ENCODE assay signal across 22 cellular contexts in genomic region chr19:1924320-1924961, GRCh38. TPM values are rescaled to one million over a fixed set of nuclear protein-coding genes. Genes with fewer than 3 reads are reported as not detected.
A peak's percentile ranks its signal among the peaks of the same experiment; 100 is the strongest.
DNase-seq lines count a peak whose midpoint lies in the region; ATAC-seq, FAIRE-seq and TF ChIP-seq lines count a peak whose summit lies in the region.
"Had no signal": no experiment of that assay in that cellular context is flagged by ENCODE, and none has a peak within 500 bp of the region (broad histone marks: within the 10 kb centered on the region; RNA-seq: fewer than 3 reads in every experiment).

No MANE protein-coding gene starts in this region.

- H3K4me2 ChIP-seq in HepG2 (ENCODE audit: low read depth, low read length) (no peak overlapping the region), MM.1S (ENCODE audit: low read depth, low read length) (no peak overlapping the region), osteoblast (ENCODE audit: insufficient read depth, low read length) (no peak overlapping the region)

- peaks cover 17 to 23% of the 10 kb centered on the region in 2 experiments; a peak in 4 of 5 replicates for H3K36me3 ChIP-seq in HepG2 (replicated peaks in 1 of 2; ENCODE audit: control insufficient read depth in 1 of 2, insufficient read depth in 2 of 2, low read length in 2 of 2)
- peaks cover 0 to 28% (median 7%) of the 10 kb centered on the region in 4 donors for H3K36me3 ChIP-seq in right lobe of liver
- H3K36me3 ChIP-seq in MM.1S (replicated peaks; ENCODE audit: insufficient read depth, low read length): no peaks in the 10 kb centered on the region
- H3K36me3 ChIP-seq in osteoblast (ENCODE audit: insufficient read depth, low read length): peaks cover 37% of the 10 kb centered on the region

- no peak for FAIRE-seq in HepG2 (lab: Jason Lieb, UNC)
- FAIRE-seq: A204.1, D721Med, G401.6, GM12891, H54 had no signal

- H3K4me1 Mint-ChIP-seq in dendritic cell treated with granulocyte-macrophage colony-stimulating factor and Interleukin-4, amounts not matched to agents 40 ng/mL and 50 ng/mL, for 4 days (ENCODE audit: low read depth): peaks cover 36% of the 10 kb centered on the region
- H3K4me1 Mint-ChIP-seq in CD4-positive, alpha-beta T cell (ENCODE audit: low read depth): peaks cover 18% of the 10 kb centered on the region
- H3K4me1 Mint-ChIP-seq in immature natural killer cell: peaks cover 10 to 20% of the 10 kb centered on the region in 2 donors

- H2AFZ ChIP-seq in HepG2 (ENCODE audit: low read length) (no peak overlapping the region), MM.1S (ENCODE audit: low read length) (no peak overlapping the region), osteoblast (ENCODE audit: low read length) (no peak overlapping the region)

- DNase-seq in HepG2 (ENCODE audit: low spot score): no peak
- DNase-seq in right lobe of liver: no peak
- no peak for DNase-seq in MM.1S
- peak; percentile 50 for DNase-seq in osteoblast (ENCODE audit: insufficient read length, low spot score, missing footprints)
- no peak for DNase-seq in CD4-positive, alpha-beta T cell
- no peak for DNase-seq in immature natural killer cell
- no peak for DNase-seq in GM13976 (ENCODE audit: low spot score)
- DNase-seq: CD8-positive, alpha-beta T cell; COR-L47; DMS153; DMS79 treated with DMSO at 0.1 percent for 48 hours; EL; IMR-90; KBM-7 had no signal

- H3K4me3 ChIP-seq in HepG2 (replicated peaks in 1 of 3; ENCODE audit: insufficient read depth in 1 of 3, low read depth in 2 of 3, low read length in 3 of 3) (no peak overlapping the region), right lobe of liver (no peak overlapping the region), MM.1S (ENCODE audit: low read length) (no peak overlapping the region), osteoblast (ENCODE audit: insufficient read depth, low read length) (no peak overlapping the region)
- H3K4me3 ChIP-seq: BLaER1 treated with 17β-estradiol and CSF1 and Interleukin-3, amounts not matched to agents 10 nM and 100 nM had no signal

- CTCF ChIA-PET in HepG2 (lab: Yijun Ruan, JAX; ENCODE audit: low intra/inter-chr PET ratio, low total read pairs): no interaction called here
- CTCF ChIA-PET in CD4-positive, alpha-beta T cell (lab: Charles Lee): no interaction called here

- peak overlapping the region; percentile 87 for H3K27ac Mint-ChIP-seq in dendritic cell treated with granulocyte-macrophage colony-stimulating factor and Interleukin-4, amounts not matched to agents 40 ng/mL and 50 ng/mL, for 4 days
- no peak overlapping the region for H3K27ac Mint-ChIP-seq in CD4-positive, alpha-beta T cell
- H3K27ac Mint-ChIP-seq in immature natural killer cell: no peak overlapping the region
- H3K27ac Mint-ChIP-seq: CD8-positive, alpha-beta T cell had no signal

- TF ChIP-seq POLR2A in HepG2 (IDR thresholded peaks at IDR 0.05; ENCODE audit: insufficient read depth in 1 of 2, low read depth in 2 of 2, low read length in 2 of 2) (no peak), right lobe of liver (IDR thresholded peaks at IDR 0.05) (no peak)

- H4K20me1 ChIP-seq in HepG2 (ENCODE audit: insufficient read depth, low read length) (no peaks in the 10 kb centered on the region), MM.1S (ENCODE audit: insufficient read depth, low read length) (no peaks in the 10 kb centered on the region), osteoblast (ENCODE audit: insufficient read depth, low read length) (no peaks in the 10 kb centered on the region)

- no peak for TF ChIP-seq EP300 in HepG2 (IDR thresholded peaks at IDR 0.05; ENCODE audit: low read depth in 2 of 2, low read length in 2 of 2)
- TF ChIP-seq EP300 in HepG2 (CRISPR knock-in tag; IDR thresholded peaks at IDR 0.05; ENCODE audit: borderline replicate concordance): no peak

- H3K9me3 ChIP-seq in HepG2 (ENCODE audit: low read length) (no peaks in the 10 kb centered on the region), right lobe of liver (no peaks in the 10 kb centered on the region), MM.1S (replicated peaks; ENCODE audit: insufficient read depth, low read length) (no peaks in the 10 kb centered on the region), osteoblast (ENCODE audit: low read depth, low read length) (no peaks in the 10 kb centered on the region)
- no peaks in the 10 kb centered on the region for H3K9me3 ChIP-seq in CD4-positive, alpha-beta T cell (ENCODE audit: control insufficient read depth, low read length)
- H3K9me3 ChIP-seq: BLaER1 treated with 17β-estradiol and CSF1 and Interleukin-3, amounts not matched to agents 10 nM and 100 nM had no signal

- H3K27me3 Mint-ChIP-seq in dendritic cell treated with granulocyte-macrophage colony-stimulating factor and Interleukin-4, amounts not matched to agents 40 ng/mL and 50 ng/mL, for 4 days: no peaks in the 10 kb centered on the region
- H3K27me3 Mint-ChIP-seq in CD4-positive, alpha-beta T cell: no peaks in the 10 kb centered on the region
- peaks cover 3 to 6% (median 6%) of the 10 kb centered on the region in 3 donors for H3K27me3 Mint-ChIP-seq in immature natural killer cell (ENCODE audit: low read depth in 3 of 3)

- H3K4me1 ChIP-seq in HepG2 (ENCODE audit: insufficient read depth, low read length) (no peaks in the 10 kb centered on the region), right lobe of liver (peaks cover 0 to under 1% (median 0%) of the 10 kb centered on the region in 4 donors), MM.1S (ENCODE audit: low read length) (peaks cover 15% of the 10 kb centered on the region), osteoblast (ENCODE audit: insufficient read depth, low read length) (peaks cover under 1% of the 10 kb centered on the region)

- no peak for TF ChIP-seq RAD21 in HepG2 (CRISPR knock-in tag; IDR thresholded peaks at IDR 0.05)

- H3K79me2 ChIP-seq in HepG2 (ENCODE audit: insufficient read depth, low read length) (no peaks in the 10 kb centered on the region), MM.1S (ENCODE audit: low read length) (peaks cover 5% of the 10 kb centered on the region; the same call in 1 of the 2 replicates), osteoblast (ENCODE audit: insufficient read depth, low read length) (no peaks in the 10 kb centered on the region)

- H3K27me3 ChIP-seq in HepG2 (ENCODE audit: control insufficient read depth in 1 of 2, insufficient read depth in 2 of 2, low read length in 2 of 2) (no peaks in the 10 kb centered on the region), right lobe of liver (no peaks in the 10 kb centered on the region), MM.1S (replicated peaks; ENCODE audit: insufficient read depth, low read length) (no peaks in the 10 kb centered on the region), osteoblast (ENCODE audit: insufficient read depth, low read length) (no peaks in the 10 kb centered on the region)
- no peaks in the 10 kb centered on the region for H3K27me3 ChIP-seq in CD4-positive, alpha-beta T cell (ENCODE audit: control insufficient read depth, insufficient read depth, low read length)

- no peaks in the 10 kb centered on the region for H3K9me2 ChIP-seq in MM.1S (replicated peaks; ENCODE audit: insufficient read depth, low read length)

- TF ChIP-seq CTCF in HepG2 (CRISPR knock-in tag; IDR thresholded peaks at IDR 0.05) (no peak), right lobe of liver (IDR thresholded peaks at IDR 0.05) (no peak), MM.1S (IDR thresholded peaks at IDR 0.05; ENCODE audit: low read length) (no peak), osteoblast (IDR thresholded peaks at IDR 0.05; ENCODE audit: extremely low read depth, low read depth, low read length) (no peak), GM13976 (IDR thresholded peaks at IDR 0.05; ENCODE audit: borderline replicate concordance, control extremely low read depth, extremely low read depth, insufficient read depth, missing control alignments) (no peak)
- TF ChIP-seq CTCF in CD4-positive, alpha-beta T cell (IDR thresholded peaks at IDR 0.05): no peak

- intact Hi-C loops in HepG2 (cut with micrococcal nuclease; ENCODE audit: unreplicated experiment): no loop called here
- intact Hi-C loops in right lobe of liver (cut with DNase I): no loop called here
- intact Hi-C loops in dendritic cell treated with granulocyte-macrophage colony-stimulating factor and Interleukin-4, amounts not matched to agents 40 ng/mL and 50 ng/mL, for 4 days (cut with micrococcal nuclease): no loop called here
- intact Hi-C loops in CD4-positive, alpha-beta T cell (cut with DNase I, micrococcal nuclease): no loop called here

- H3K9ac ChIP-seq in HepG2 (ENCODE audit: insufficient read depth, low read depth, low read length): no peak overlapping the region
- no peak overlapping the region for H3K9ac ChIP-seq in MM.1S (ENCODE audit: low read length)

- no peak overlapping the region for H3K4me3 Mint-ChIP-seq in dendritic cell treated with granulocyte-macrophage colony-stimulating factor and Interleukin-4, amounts not matched to agents 40 ng/mL and 50 ng/mL, for 4 days
- H3K4me3 Mint-ChIP-seq in CD4-positive, alpha-beta T cell: no peak overlapping the region
- H3K4me3 Mint-ChIP-seq in immature natural killer cell: no peak overlapping the region
- H3K4me3 Mint-ChIP-seq: CD8-positive, alpha-beta T cell had no signal

- ATAC-seq in HepG2: no peak
- no peak for ATAC-seq in right lobe of liver
- ATAC-seq in CD4-positive, alpha-beta T cell (ENCODE audit: poor library complexity): no peak
- ATAC-seq: CD8-positive, alpha-beta T cell; HCT116 had no signal

- peaks cover 22% of the 10 kb centered on the region for H3F3A ChIP-seq in MM.1S (ENCODE audit: insufficient read depth, low read length)

- WGBS in HepG2 (ENCODE audit: low lambda C conversion rate): 100% methylated on average over 6 of the region's 35 CpGs
- 100% methylated on average over 1 of the region's 35 CpGs for WGBS in right lobe of liver (ENCODE audit: insufficient coverage, low coverage, low lambda C conversion rate, missing lambda C conversion rate)

- in situ Hi-C loops in HepG2 (cut with HindIII; ENCODE audit: extremely low pct_ligation_motif_present, low pct_unique_long_range_greater_than_20kb) (no loop called here), GM13976 (cut with MboI; ENCODE audit: low sequenced_read_pairs, unreplicated experiment) (no loop called here)

- H3K27ac ChIP-seq in HepG2 (ENCODE audit: extremely low read length, insufficient read depth, low read length): no peak overlapping the region
- no peak overlapping the region for H3K27ac ChIP-seq in right lobe of liver
- H3K27ac ChIP-seq in MM.1S (ENCODE audit: low read length): peak overlapping the region; percentile 70; the same call in 1 of the 2 replicates
- no peak overlapping the region for H3K27ac ChIP-seq in osteoblast (ENCODE audit: low read depth, low read length)
- H3K27ac ChIP-seq in CD4-positive, alpha-beta T cell (ENCODE audit: low read depth, low read length): no peak overlapping the region

- H3K9me3 Mint-ChIP-seq in dendritic cell treated with granulocyte-macrophage colony-stimulating factor and Interleukin-4, amounts not matched to agents 40 ng/mL and 50 ng/mL, for 4 days: no peaks in the 10 kb centered on the region
- H3K9me3 Mint-ChIP-seq in CD4-positive, alpha-beta T cell: no peaks in the 10 kb centered on the region
- H3K9me3 Mint-ChIP-seq in immature natural killer cell: no peaks in the 10 kb centered on the region
- H3K9me3 Mint-ChIP-seq: CD8-positive, alpha-beta T cell had no signal

- no TSS peak for BruUV-seq in HepG2 (replicated peaks; lab: Mats Ljungman, UMichigan)

- POLR2A ChIA-PET in HepG2 (lab: Yijun Ruan, JAX): no interaction called here
- POLR2A ChIA-PET in CD4-positive, alpha-beta T cell (lab: Charles Lee): no interaction called here

- H3K36me3 Mint-ChIP-seq in dendritic cell treated with granulocyte-macrophage colony-stimulating factor and Interleukin-4, amounts not matched to agents 40 ng/mL and 50 ng/mL, for 4 days (ENCODE audit: low read depth): peaks cover 69% of the 10 kb centered on the region
- H3K36me3 Mint-ChIP-seq in CD4-positive, alpha-beta T cell (ENCODE audit: low read depth): no peaks in the 10 kb centered on the region
- peaks cover 0 to 2% (median 0%) of the 10 kb centered on the region in 3 donors for H3K36me3 Mint-ChIP-seq in immature natural killer cell

RNA-seq across cellular contexts. Expression of gene CSNK1G2, which starts 16.5 kb away (rescaled TPM):
- total RNA-seq in HepG2 (2016; rRNA removed; fragmentation: Illumina TruSeq; extraction: Trizol) (29.7 and 53.8 TPM in 2 replicates), right lobe of liver (10 to 100 TPM; 14.4 to 35.2 (median 22.6) TPM), osteoblast (68.8 and 70.1 TPM in 2 replicates)
- 40.6 and 41.0 TPM in 2 replicates for total RNA-seq in HepG2 (2016; cell fraction: cytosol; rRNA removed; fragmentation: Illumina TruSeq; extraction: Trizol; ENCODE audit: low read depth)
- 26.8 and 56.3 TPM in 2 replicates for total RNA-seq in HepG2 (2016; cell fraction: insoluble cytoplasmic fraction; rRNA removed; fragmentation: Illumina TruSeq; extraction: Trizol)
- total RNA-seq in HepG2 (2016; cell fraction: membrane; rRNA removed; fragmentation: Illumina TruSeq; extraction: Trizol): 85.2 and 87.4 TPM in 2 replicates
- 39.2 and 46.8 TPM in 2 replicates for total RNA-seq in HepG2 (2016; cell fraction: nucleus; rRNA removed; fragmentation: Illumina TruSeq; extraction: Trizol)
- polyA plus RNA-seq in HepG2 (2011; rRNA removed) (72.5 and 88.4 TPM in 2 replicates), immature natural killer cell (10 to 100 TPM; 18.0 to 35.4 (median 21.8) TPM)
- polyA plus RNA-seq in HepG2 (2011; cell fraction: cytosol; rRNA removed): 33.8 and 56.1 TPM in 2 replicates
- polyA plus RNA-seq in HepG2 (2011; cell fraction: nucleus; rRNA removed): 380 and 522 TPM in 2 replicates
- polyA plus RNA-seq in HepG2 (2012): 38.6 and 40.4 TPM in 2 replicates
- polyA plus RNA-seq in HepG2 (2016; cell fraction: cytosol; fragmentation: Illumina TruSeq; extraction: Trizol; ENCODE audit: low read depth): 39.6 and 47.2 TPM in 2 replicates
- polyA plus RNA-seq in HepG2 (2016; cell fraction: insoluble cytoplasmic fraction; fragmentation: Illumina TruSeq; extraction: Trizol; ENCODE audit: low read depth): 36.1 and 45.7 TPM in 2 replicates
- 79.1 and 81.2 TPM in 2 replicates for polyA plus RNA-seq in HepG2 (2016; cell fraction: membrane; fragmentation: Illumina TruSeq; extraction: Trizol; ENCODE audit: low read depth)
- polyA plus RNA-seq in HepG2 (2016; cell fraction: nucleus; fragmentation: Illumina TruSeq; extraction: Trizol; ENCODE audit: insufficient read depth, low read depth): 157 TPM in 2 replicates
- 51.2 and 83.6 TPM in 2 replicates for polyA minus RNA-seq in HepG2 (2011; rRNA and poly(A)+ RNA removed; ENCODE audit: low replicate concordance)
- 23.6 and 25.2 TPM in 2 replicates for polyA minus RNA-seq in HepG2 (2011; cell fraction: cytosol; rRNA and poly(A)+ RNA removed)
- polyA minus RNA-seq in HepG2 (2011; cell fraction: nucleus; rRNA and poly(A)+ RNA removed): 18.2 and 21.2 TPM in 2 replicates
- total RNA-seq in CD4-positive, alpha-beta T cell: 100 to 1,000 TPM; 122 to 127 TPM

RNA-seq across cellular contexts. Expression of gene ADAT3, which starts 19.2 kb away (rescaled TPM):
- total RNA-seq in HepG2 (2016; rRNA removed; fragmentation: Illumina TruSeq; extraction: Trizol) (2.0 and 3.5 TPM in 2 replicates), right lobe of liver (1 to 10 TPM; 1.8 to 5.3 (median 2.7) TPM), osteoblast (3.3 and 3.8 TPM in 2 replicates)
- total RNA-seq in HepG2 (2016; cell fraction: cytosol; rRNA removed; fragmentation: Illumina TruSeq; extraction: Trizol; ENCODE audit: low read depth): 0.79 and 0.81 TPM in 2 replicates
- 1.7 and 3.1 TPM in 2 replicates for total RNA-seq in HepG2 (2016; cell fraction: insoluble cytoplasmic fraction; rRNA removed; fragmentation: Illumina TruSeq; extraction: Trizol)
- total RNA-seq in HepG2 (2016; cell fraction: membrane; rRNA removed; fragmentation: Illumina TruSeq; extraction: Trizol): 1.7 and 2.1 TPM in 2 replicates
- 1.5 and 1.9 TPM in 2 replicates for total RNA-seq in HepG2 (2016; cell fraction: nucleus; rRNA removed; fragmentation: Illumina TruSeq; extraction: Trizol)
- polyA plus RNA-seq in HepG2 (2011; rRNA removed) (0.95 and 1.4 TPM in 2 replicates), immature natural killer cell (10 to 100 TPM in 1 of 3 donors, 1 to 10 TPM in 2; 2.1 to 10.0 (median 4.3) TPM)
- 0.94 and 1.7 TPM in 2 replicates for polyA plus RNA-seq in HepG2 (2011; cell fraction: cytosol; rRNA removed)
- 6.4 and 7.8 TPM in 2 replicates for polyA plus RNA-seq in HepG2 (2011; cell fraction: nucleus; rRNA removed)
- 1.3 and 1.7 TPM in 2 replicates for polyA plus RNA-seq in HepG2 (2012)
- polyA plus RNA-seq in HepG2 (2016; cell fraction: cytosol; fragmentation: Illumina TruSeq; extraction: Trizol; ENCODE audit: low read depth): 0.68 TPM in 2 replicates
- polyA plus RNA-seq in HepG2 (2016; cell fraction: insoluble cytoplasmic fraction; fragmentation: Illumina TruSeq; extraction: Trizol; ENCODE audit: low read depth): 2.8 and 3.5 TPM in 2 replicates
- polyA plus RNA-seq in HepG2 (2016; cell fraction: membrane; fragmentation: Illumina TruSeq; extraction: Trizol; ENCODE audit: low read depth): 1.1 and 1.4 TPM in 2 replicates
- 5.0 and 6.1 TPM in 2 replicates for polyA plus RNA-seq in HepG2 (2016; cell fraction: nucleus; fragmentation: Illumina TruSeq; extraction: Trizol; ENCODE audit: insufficient read depth, low read depth)
- 2.1 and 3.8 TPM in 2 replicates for polyA minus RNA-seq in HepG2 (2011; rRNA and poly(A)+ RNA removed; ENCODE audit: low replicate concordance)
- polyA minus RNA-seq in HepG2 (2011; cell fraction: cytosol; rRNA and poly(A)+ RNA removed): 1.3 and 1.6 TPM in 2 replicates
- polyA minus RNA-seq in HepG2 (2011; cell fraction: nucleus; rRNA and poly(A)+ RNA removed): 2.3 and 2.6 TPM in 2 replicates
- 1 to 10 TPM; 7.9 to 8.2 TPM for total RNA-seq in CD4-positive, alpha-beta T cell

RNA-seq across cellular contexts. Expression of gene SCAMP4, which starts 19.2 kb away (rescaled TPM):
- total RNA-seq in HepG2 (2016; rRNA removed; fragmentation: Illumina TruSeq; extraction: Trizol) (10.8 and 13.7 TPM in 2 replicates), right lobe of liver (10 to 100 TPM; 22.1 to 60.6 (median 24.4) TPM), osteoblast (55.7 and 70.6 TPM in 2 replicates)
- 4.4 and 5.1 TPM in 2 replicates for total RNA-seq in HepG2 (2016; cell fraction: cytosol; rRNA removed; fragmentation: Illumina TruSeq; extraction: Trizol; ENCODE audit: low read depth)
- total RNA-seq in HepG2 (2016; cell fraction: insoluble cytoplasmic fraction; rRNA removed; fragmentation: Illumina TruSeq; extraction: Trizol): 9.1 and 12.6 TPM in 2 replicates
- total RNA-seq in HepG2 (2016; cell fraction: membrane; rRNA removed; fragmentation: Illumina TruSeq; extraction: Trizol): 10.1 and 10.7 TPM in 2 replicates
- total RNA-seq in HepG2 (2016; cell fraction: nucleus; rRNA removed; fragmentation: Illumina TruSeq; extraction: Trizol): 24.2 and 31.8 TPM in 2 replicates
- polyA plus RNA-seq in HepG2 (2011; rRNA removed) (10.7 and 12.8 TPM in 2 replicates), immature natural killer cell (10 to 100 TPM in 2 of 3 donors, 1 to 10 TPM in 1; 7.6 to 31.9 (median 22.6) TPM)
- polyA plus RNA-seq in HepG2 (2011; cell fraction: cytosol; rRNA removed): 7.6 and 8.7 TPM in 2 replicates
- 43.5 and 55.3 TPM in 2 replicates for polyA plus RNA-seq in HepG2 (2011; cell fraction: nucleus; rRNA removed)
- polyA plus RNA-seq in HepG2 (2012): 21.8 and 32.2 TPM in 2 replicates
- polyA plus RNA-seq in HepG2 (2016; cell fraction: cytosol; fragmentation: Illumina TruSeq; extraction: Trizol; ENCODE audit: low read depth): 5.1 and 6.4 TPM in 2 replicates
- 10.3 and 13.4 TPM in 2 replicates for polyA plus RNA-seq in HepG2 (2016; cell fraction: insoluble cytoplasmic fraction; fragmentation: Illumina TruSeq; extraction: Trizol; ENCODE audit: low read depth)
- 11.5 and 11.6 TPM in 2 replicates for polyA plus RNA-seq in HepG2 (2016; cell fraction: membrane; fragmentation: Illumina TruSeq; extraction: Trizol; ENCODE audit: low read depth)
- polyA plus RNA-seq in HepG2 (2016; cell fraction: nucleus; fragmentation: Illumina TruSeq; extraction: Trizol; ENCODE audit: insufficient read depth, low read depth): 69.4 and 71.5 TPM in 2 replicates
- 14.8 and 32.0 TPM in 2 replicates for polyA minus RNA-seq in HepG2 (2011; rRNA and poly(A)+ RNA removed; ENCODE audit: low replicate concordance)
- polyA minus RNA-seq in HepG2 (2011; cell fraction: cytosol; rRNA and poly(A)+ RNA removed): 35.3 TPM in 2 replicates
- polyA minus RNA-seq in HepG2 (2011; cell fraction: nucleus; rRNA and poly(A)+ RNA removed): 13.2 and 15.5 TPM in 2 replicates
- total RNA-seq in CD4-positive, alpha-beta T cell: 10 to 100 TPM; 12.7 to 15.4 TPM

RNA-seq across cellular contexts. Expression of gene ABHD17A, which starts 39.1 kb away (rescaled TPM):
- total RNA-seq in HepG2 (2016; rRNA removed; fragmentation: Illumina TruSeq; extraction: Trizol): 27.9 and 40.8 TPM in 2 replicates
- total RNA-seq in HepG2 (2016; cell fraction: cytosol; rRNA removed; fragmentation: Illumina TruSeq; extraction: Trizol; ENCODE audit: low read depth): 52.2 and 64.4 TPM in 2 replicates
- 24.0 and 37.3 TPM in 2 replicates for total RNA-seq in HepG2 (2016; cell fraction: insoluble cytoplasmic fraction; rRNA removed; fragmentation: Illumina TruSeq; extraction: Trizol)
- total RNA-seq in HepG2 (2016; cell fraction: membrane; rRNA removed; fragmentation: Illumina TruSeq; extraction: Trizol): 65.2 and 82.2 TPM in 2 replicates
- total RNA-seq in HepG2 (2016; cell fraction: nucleus; rRNA removed; fragmentation: Illumina TruSeq; extraction: Trizol): 17.1 and 19.3 TPM in 2 replicates
- polyA plus RNA-seq in HepG2 (2011; rRNA removed): 27.7 and 44.6 TPM in 2 replicates
- polyA plus RNA-seq in HepG2 (2011; cell fraction: cytosol; rRNA removed): 25.9 and 53.1 TPM in 2 replicates
- polyA plus RNA-seq in HepG2 (2011; cell fraction: nucleus; rRNA removed): 72.5 and 83.8 TPM in 2 replicates
- 11.9 and 16.2 TPM in 2 replicates for polyA plus RNA-seq in HepG2 (2012)
- 51.0 and 62.5 TPM in 2 replicates for polyA plus RNA-seq in HepG2 (2016; cell fraction: cytosol; fragmentation: Illumina TruSeq; extraction: Trizol; ENCODE audit: low read depth)
- 25.3 and 27.0 TPM in 2 replicates for polyA plus RNA-seq in HepG2 (2016; cell fraction: insoluble cytoplasmic fraction; fragmentation: Illumina TruSeq; extraction: Trizol; ENCODE audit: low read depth)
- 54.6 and 60.4 TPM in 2 replicates for polyA plus RNA-seq in HepG2 (2016; cell fraction: membrane; fragmentation: Illumina TruSeq; extraction: Trizol; ENCODE audit: low read depth)
- 38.7 and 42.0 TPM in 2 replicates for polyA plus RNA-seq in HepG2 (2016; cell fraction: nucleus; fragmentation: Illumina TruSeq; extraction: Trizol; ENCODE audit: insufficient read depth, low read depth)
- 15.0 and 50.9 TPM in 2 replicates for polyA minus RNA-seq in HepG2 (2011; rRNA and poly(A)+ RNA removed; ENCODE audit: low replicate concordance)
- polyA minus RNA-seq in HepG2 (2011; cell fraction: cytosol; rRNA and poly(A)+ RNA removed): 17.2 and 18.0 TPM in 2 replicates
- 5.7 and 5.8 TPM in 2 replicates for polyA minus RNA-seq in HepG2 (2011; cell fraction: nucleus; rRNA and poly(A)+ RNA removed)
- 10 to 100 TPM; 20.4 to 49.5 (median 23.5) TPM for total RNA-seq in right lobe of liver
- total RNA-seq in osteoblast: 49.5 and 52.5 TPM in 2 replicates
- total RNA-seq in CD4-positive, alpha-beta T cell: 100 to 1,000 TPM; 156 to 172 TPM
- 100 to 1,000 TPM; 652 to 783 (median 741) TPM for polyA plus RNA-seq in immature natural killer cell
